In genomic region chr4:2071252-2071911, GRCh38 we compare ENCODE assay signal across 16 cellular contexts. TPM values are rescaled to one million over a fixed set of nuclear protein-coding genes. Genes with fewer than 3 reads are reported as not detected.
DNase-seq lines count a peak whose midpoint lies in the region; ATAC-seq and TF ChIP-seq lines count a peak whose summit lies in the region.
"Had no signal": no experiment of that assay in that cellular context is flagged by ENCODE, and none has a peak within 500 bp of the region (broad histone marks: within the 10 kb centered on the region; RNA-seq: fewer than 3 reads in every experiment).

No MANE protein-coding gene starts in this region.

- no peaks in the 10 kb centered on the region for H3K27me3 Mint-ChIP-seq in natural killer cell treated with Interleukin-12 subunit alpha and Interleukin-12 subunit beta and Interleukin-15 and Interleukin-18, amount 100 ng/mL, for 72 hours
- no peaks in the 10 kb centered on the region for H3K27me3 Mint-ChIP-seq in natural killer cell (ENCODE audit: low read depth in 2 of 2)
- no peaks in the 10 kb centered on the region for H3K27me3 Mint-ChIP-seq in neural crest cell (ENCODE audit: low read depth)
- no peaks in the 10 kb centered on the region for H3K27me3 Mint-ChIP-seq in activated CD8-positive, alpha-beta T cell treated with anti-CD3 and anti-CD28 coated beads for 36 hours
- H3K27me3 Mint-ChIP-seq: activated CD4-positive, alpha-beta memory T cell treated with anti-CD3 and anti-CD28 coated beads, Interleukin-2, amount 10 ng/mL, durations not matched to agents 7 days and 5 days had no signal

- H3K4me1 Mint-ChIP-seq in natural killer cell treated with Interleukin-12 subunit alpha and Interleukin-12 subunit beta and Interleukin-15 and Interleukin-18, amount 100 ng/mL, for 72 hours (ENCODE audit: low read depth in 2 of 2), result no peaks in the 10 kb centered on the region
- H3K4me1 Mint-ChIP-seq in natural killer cell (no peaks in the 10 kb centered on the region), neural crest cell (peaks cover 25% of the 10 kb centered on the region)
- H3K4me1 Mint-ChIP-seq in activated CD8-positive, alpha-beta T cell treated with anti-CD3 and anti-CD28 coated beads for 36 hours (ENCODE audit: low read depth), result no peaks in the 10 kb centered on the region
- H3K4me1 Mint-ChIP-seq: activated CD4-positive, alpha-beta memory T cell treated with anti-CD3 and anti-CD28 coated beads, Interleukin-2, amount 10 ng/mL, durations not matched to agents 7 days and 5 days; central memory CD8-positive, alpha-beta T cell had no signal

- H3K9me3 Mint-ChIP-seq in natural killer cell treated with Interleukin-12 subunit alpha and Interleukin-12 subunit beta and Interleukin-15 and Interleukin-18, amount 100 ng/mL, for 72 hours, result no peaks in the 10 kb centered on the region
- H3K9me3 Mint-ChIP-seq in natural killer cell (no peaks in the 10 kb centered on the region), neural crest cell (no peaks in the 10 kb centered on the region)
- H3K9me3 Mint-ChIP-seq in activated CD8-positive, alpha-beta T cell treated with anti-CD3 and anti-CD28 coated beads for 36 hours, result no peaks in the 10 kb centered on the region
- H3K9me3 Mint-ChIP-seq: activated CD4-positive, alpha-beta memory T cell treated with anti-CD3 and anti-CD28 coated beads, Interleukin-2, amount 10 ng/mL, durations not matched to agents 7 days and 5 days; activated T-cell treated with anti-CD3 and anti-CD28 coated beads, Interleukin-2, amount 50 U/mL, for 72 hours; central memory CD8-positive, alpha-beta T cell; nephron had no signal

- H3K4me3 Mint-ChIP-seq in natural killer cell treated with Interleukin-12 subunit alpha and Interleukin-12 subunit beta and Interleukin-15 and Interleukin-18, amount 100 ng/mL, for 72 hours, result no peak overlapping the region
- H3K4me3 Mint-ChIP-seq in natural killer cell (no peak overlapping the region), neural crest cell (peak overlapping the region; percentile 15)
- H3K4me3 Mint-ChIP-seq in activated CD8-positive, alpha-beta T cell treated with anti-CD3 and anti-CD28 coated beads for 36 hours, result no peak overlapping the region
- H3K4me3 Mint-ChIP-seq: activated CD4-positive, alpha-beta memory T cell treated with anti-CD3 and anti-CD28 coated beads, Interleukin-2, amount 10 ng/mL, durations not matched to agents 7 days and 5 days; activated T-cell treated with anti-CD3 and anti-CD28 coated beads, Interleukin-2, amount 50 U/mL, for 72 hours; central memory CD8-positive, alpha-beta T cell; nephron had no signal

- no peak for ATAC-seq in natural killer cell treated with Interleukin-12 subunit alpha and Interleukin-12 subunit beta and Interleukin-15 and Interleukin-18, amount 100 ng/mL, for 72 hours
- no peak for ATAC-seq in natural killer cell
- ATAC-seq in activated CD8-positive, alpha-beta T cell treated with anti-CD3 and anti-CD28 coated beads for 36 hours, result no peak
- ATAC-seq: activated T-cell treated with anti-CD3 and anti-CD28 coated beads, Interleukin-2, amount 50 U/mL, for 72 hours had no signal

- peak; percentile 53 for DNase-seq in natural killer cell treated with Interleukin-12 subunit alpha and Interleukin-12 subunit beta and Interleukin-15 and Interleukin-18, amount 100 ng/mL, for 72 hours (ENCODE audit: low spot score)
- DNase-seq in natural killer cell (no peak), caudate nucleus (lab: John Stamatoyannopoulos, UW) (peak in 4 of 61 donors; percentile 73 to 82 (median 76)), neural crest cell (ENCODE audit: low read depth, low spot score) (peak; percentile 29), DMS114 treated with DMSO at 0.1 percent for 48 hours (lab: John Stamatoyannopoulos, UW; ENCODE audit: unreplicated experiment) (no peak), NCI-H2107 (lab: John Stamatoyannopoulos, UW) (no peak)
- no peak for DNase-seq in activated naive CD4-positive, alpha-beta T cell treated with Interleukin-2 at 50 U/mL for 16 hours
- DNase-seq in activated CD8-positive, alpha-beta T cell treated with anti-CD3 and anti-CD28 coated beads for 36 hours, result no peak
- DNase-seq: activated CD4-positive, alpha-beta memory T cell treated with anti-CD3 and anti-CD28 coated beads, Interleukin-2, amount 10 ng/mL, durations not matched to agents 7 days and 5 days; activated T-cell treated with anti-CD3 and anti-CD28 coated beads, Interleukin-2, amount 50 U/mL, for 72 hours; NCI-H187 treated with DMSO at 0.1 percent for 48 hours; NCI-H524; stimulated activated CD4-positive, alpha-beta T cell treated with anti-CD3 and anti-CD28 coated beads, Interleukin-1b, Interleukin-23, amount 100 ng/mL, for 48 hours had no signal

- CTCF ChIA-PET in activated CD8-positive, alpha-beta T cell treated with anti-CD3 and anti-CD28 coated beads for 36 hours (lab: Charles Lee), result no interaction called here

- no peak overlapping the region for H3K27ac Mint-ChIP-seq in natural killer cell treated with Interleukin-12 subunit alpha and Interleukin-12 subunit beta and Interleukin-15 and Interleukin-18, amount 100 ng/mL, for 72 hours
- H3K27ac Mint-ChIP-seq in natural killer cell (no peak overlapping the region), neural crest cell (ENCODE audit: unreplicated experiment) (peak overlapping the region; percentile 12)
- no peak overlapping the region for H3K27ac Mint-ChIP-seq in activated CD8-positive, alpha-beta T cell treated with anti-CD3 and anti-CD28 coated beads for 36 hours
- H3K27ac Mint-ChIP-seq: activated CD4-positive, alpha-beta memory T cell treated with anti-CD3 and anti-CD28 coated beads, Interleukin-2, amount 10 ng/mL, durations not matched to agents 7 days and 5 days; activated T-cell treated with anti-CD3 and anti-CD28 coated beads, Interleukin-2, amount 50 U/mL, for 72 hours had no signal

- POLR2A ChIA-PET in activated CD8-positive, alpha-beta T cell treated with anti-CD3 and anti-CD28 coated beads for 36 hours (lab: Charles Lee), result no interaction called here

- peak overlapping the region; percentile 84 for H3K27ac ChIP-seq in caudate nucleus (ENCODE audit: low read depth, low read length)

- no peaks in the 10 kb centered on the region for H3K36me3 Mint-ChIP-seq in natural killer cell treated with Interleukin-12 subunit alpha and Interleukin-12 subunit beta and Interleukin-15 and Interleukin-18, amount 100 ng/mL, for 72 hours
- no peaks in the 10 kb centered on the region for H3K36me3 Mint-ChIP-seq in natural killer cell
- no peaks in the 10 kb centered on the region for H3K36me3 Mint-ChIP-seq in neural crest cell (ENCODE audit: low read depth)
- H3K36me3 Mint-ChIP-seq in activated CD8-positive, alpha-beta T cell treated with anti-CD3 and anti-CD28 coated beads for 36 hours (ENCODE audit: low read depth), result no peaks in the 10 kb centered on the region

- intact Hi-C loops in natural killer cell (cut with micrococcal nuclease), result no loop called here
- intact Hi-C loops in activated CD8-positive, alpha-beta T cell treated with anti-CD3 and anti-CD28 coated beads for 36 hours (cut with micrococcal nuclease), result no loop called here

- TF ChIP-seq CTCF in natural killer cell (IDR thresholded peaks at IDR 0.05), result no peak
- no peak for TF ChIP-seq CTCF in neural crest cell (conservative IDR thresholded peaks at IDR 0.05)
- TF ChIP-seq CTCF in activated CD8-positive, alpha-beta T cell treated with anti-CD3 and anti-CD28 coated beads for 36 hours (IDR thresholded peaks at IDR 0.05), result no peak

RNA-seq across cellular contexts. Expression of gene NAT8L, which starts 12.3 kb away (rescaled TPM):
- under 1 TPM; 0.05 to 0.08 TPM for total RNA-seq in natural killer cell treated with Interleukin-12 subunit alpha and Interleukin-12 subunit beta and Interleukin-15 and Interleukin-18, amount 100 ng/mL, for 72 hours
- total RNA-seq in natural killer cell (not detected), neural crest cell (18.8 and 19.5 TPM in 2 replicates)
- total RNA-seq in activated CD8-positive, alpha-beta T cell treated with anti-CD3 and anti-CD28 coated beads for 36 hours, result 1 to 10 TPM; 1.0 to 1.1 TPM
- total RNA-seq: HT-29 had no signal

Comparison
In these comparisons a context has a peak if more than half of its experiments do, and no peak if none do; other contexts are left out.
1. DNase-seq: peak in natural killer cell treated with Interleukin-12 subunit alpha and Interleukin-12 subunit beta and Interleukin-15 and Interleukin-18, amount 100 ng/mL, for 72 hours (single experiment) and neural crest cell (single experiment); none in natural killer cell (single experiment), DMS114 treated with DMSO at 0.1 percent for 48 hours (single experiment), NCI-H2107 (single experiment), activated naive CD4-positive, alpha-beta T cell treated with Interleukin-2 at 50 U/mL for 16 hours (single experiment) and activated CD8-positive, alpha-beta T cell treated with anti-CD3 and anti-CD28 coated beads for 36 hours (single experiment).